1 cellular context compared by ENCODE assay signal in the genomic region with DNA sequence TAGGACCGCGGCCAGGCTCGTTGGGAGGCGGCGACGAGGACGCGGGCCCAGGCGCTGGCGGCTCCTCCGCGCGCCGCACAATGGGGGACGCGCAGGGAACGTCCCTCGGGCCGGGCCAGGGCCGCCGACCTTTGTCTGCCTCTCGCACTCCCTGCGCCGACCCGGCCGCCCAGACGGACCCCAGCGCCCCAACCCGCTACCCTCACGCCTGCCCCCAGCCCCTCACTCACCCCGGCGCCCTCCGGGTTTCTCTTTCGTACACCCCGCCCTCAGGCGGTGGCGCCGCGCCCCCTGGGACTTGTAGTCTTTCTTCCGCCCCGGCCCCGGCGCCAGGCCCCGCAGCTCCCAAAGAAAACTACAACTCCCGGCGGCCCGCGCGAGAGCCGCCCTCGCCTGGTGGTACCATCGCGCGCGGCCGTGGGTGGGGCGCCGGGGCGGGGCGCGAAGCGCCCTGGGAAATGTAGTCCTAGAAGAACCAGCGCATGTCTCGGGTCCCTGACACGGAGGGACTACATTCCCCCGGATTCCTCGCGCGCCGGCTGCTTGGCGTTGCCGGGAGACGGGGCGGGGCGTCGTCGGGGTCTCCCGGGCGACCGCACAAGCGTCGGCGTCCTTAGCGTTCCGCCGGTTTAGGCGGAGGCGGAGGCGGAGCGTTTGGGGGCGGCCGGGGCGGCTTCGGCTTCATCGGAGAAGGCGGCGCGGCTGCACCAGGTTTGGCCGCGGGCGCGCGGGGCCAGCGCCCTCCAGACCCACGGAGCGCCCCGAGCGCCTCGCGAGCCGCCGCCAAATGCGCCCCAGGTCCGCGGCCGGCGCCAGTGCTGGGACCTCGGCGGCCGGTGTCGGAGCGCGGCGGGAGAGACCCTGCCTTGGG.
TF ChIP-seq lines count a peak whose summit lies in the region.

A gene (minus strand): TSS at position 260 of the 871 bp plus-strand sequence. CDS start 24,546 bp downstream, outside the sequence.

TF ChIP-seq in K562, 482 proteins besides CTCF, POLR2A, EP300 and RAD21 (continued from another document):
- TF ChIP-seq, protein P1, sequence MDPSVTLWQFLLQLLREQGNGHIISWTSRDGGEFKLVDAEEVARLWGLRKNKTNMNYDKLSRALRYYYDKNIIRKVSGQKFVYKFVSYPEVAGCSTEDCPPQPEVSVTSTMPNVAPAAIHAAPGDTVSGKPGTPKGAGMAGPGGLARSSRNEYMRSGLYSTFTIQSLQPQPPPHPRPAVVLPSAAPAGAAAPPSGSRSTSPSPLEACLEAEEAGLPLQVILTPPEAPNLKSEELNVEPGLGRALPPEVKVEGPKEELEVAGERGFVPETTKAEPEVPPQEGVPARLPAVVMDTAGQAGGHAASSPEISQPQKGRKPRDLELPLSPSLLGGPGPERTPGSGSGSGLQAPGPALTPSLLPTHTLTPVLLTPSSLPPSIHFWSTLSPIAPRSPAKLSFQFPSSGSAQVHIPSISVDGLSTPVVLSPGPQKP (CRISPR knock-in tag; IDR thresholded peaks at IDR 0.05), result no peak
- TF ChIP-seq, protein P2, sequence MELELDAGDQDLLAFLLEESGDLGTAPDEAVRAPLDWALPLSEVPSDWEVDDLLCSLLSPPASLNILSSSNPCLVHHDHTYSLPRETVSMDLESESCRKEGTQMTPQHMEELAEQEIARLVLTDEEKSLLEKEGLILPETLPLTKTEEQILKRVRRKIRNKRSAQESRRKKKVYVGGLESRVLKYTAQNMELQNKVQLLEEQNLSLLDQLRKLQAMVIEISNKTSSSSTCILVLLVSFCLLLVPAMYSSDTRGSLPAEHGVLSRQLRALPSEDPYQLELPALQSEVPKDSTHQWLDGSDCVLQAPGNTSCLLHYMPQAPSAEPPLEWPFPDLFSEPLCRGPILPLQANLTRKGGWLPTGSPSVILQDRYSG (tag; conservative IDR thresholded peaks at IDR 0.05; ENCODE audit: low read depth), result peak; percentile 84
- no peak; the same call in 1 of the 2 replicates for TF ChIP-seq SMAD2 (IDR thresholded peaks at IDR 0.05; ENCODE audit: low read depth, low read length)
- no peak for TF ChIP-seq TAF7 (tag; IDR thresholded peaks at IDR 0.05)
- TF ChIP-seq HDAC6 (IDR thresholded peaks at IDR 0.05; ENCODE audit: low read depth, low read length), result no peak
- TF ChIP-seq ZNF41 (CRISPR knock-in tag; conservative IDR thresholded peaks at IDR 0.05), result no peak
- TF ChIP-seq NCOA1 (IDR thresholded peaks at IDR 0.05; ENCODE audit: low read depth), result no peak
- TF ChIP-seq, protein P3, sequence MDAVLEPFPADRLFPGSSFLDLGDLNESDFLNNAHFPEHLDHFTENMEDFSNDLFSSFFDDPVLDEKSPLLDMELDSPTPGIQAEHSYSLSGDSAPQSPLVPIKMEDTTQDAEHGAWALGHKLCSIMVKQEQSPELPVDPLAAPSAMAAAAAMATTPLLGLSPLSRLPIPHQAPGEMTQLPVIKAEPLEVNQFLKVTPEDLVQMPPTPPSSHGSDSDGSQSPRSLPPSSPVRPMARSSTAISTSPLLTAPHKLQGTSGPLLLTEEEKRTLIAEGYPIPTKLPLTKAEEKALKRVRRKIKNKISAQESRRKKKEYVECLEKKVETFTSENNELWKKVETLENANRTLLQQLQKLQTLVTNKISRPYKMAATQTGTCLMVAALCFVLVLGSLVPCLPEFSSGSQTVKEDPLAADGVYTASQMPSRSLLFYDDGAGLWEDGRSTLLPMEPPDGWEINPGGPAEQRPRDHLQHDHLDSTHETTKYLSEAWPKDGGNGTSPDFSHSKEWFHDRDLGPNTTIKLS (IDR thresholded peaks at IDR 0.05; ENCODE audit: borderline replicate concordance, low read depth), result peak; percentile 97
- no peak for TF ChIP-seq MEF2A (IDR thresholded peaks at IDR 0.05; ENCODE audit: control insufficient read depth, low read depth, low read length)
- TF ChIP-seq RBM17 (IDR thresholded peaks at IDR 0.05; ENCODE audit: borderline replicate concordance, low read depth, low read length), result no peak
- TF ChIP-seq SLC30A9 (CRISPR knock-in tag; IDR thresholded peaks at IDR 0.05), result no peak
- no peak for TF ChIP-seq KLF16 (IDR thresholded peaks at IDR 0.05)
TF ChIP-seq in K562: peak in this region for 157.
